Comparison of ENCODE assay signal across 7 cellular contexts in the genomic region with DNA sequence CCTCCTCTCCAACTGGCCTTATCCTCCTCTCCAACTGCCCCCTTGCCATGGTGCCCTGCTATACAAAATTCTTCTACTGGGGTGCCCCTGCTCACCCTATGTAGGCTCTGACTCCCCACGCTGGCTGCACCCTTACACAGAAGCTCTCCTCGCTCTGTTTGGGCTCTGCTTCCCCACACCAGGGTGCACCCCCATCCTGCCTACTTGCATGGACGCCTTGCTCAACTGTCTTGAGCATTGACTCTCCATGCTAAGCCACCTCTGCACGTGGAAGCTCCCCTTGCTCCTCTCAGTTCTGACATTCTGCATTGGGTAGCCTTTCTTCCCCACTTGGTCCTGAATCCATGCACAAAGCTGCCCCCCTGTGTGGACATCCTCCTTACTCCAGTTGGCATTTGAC.
"Had no signal": no experiment of that assay in that cellular context is flagged by ENCODE, and none has a peak within 500 bp of the region (broad histone marks: within the 10 kb centered on the region; RNA-seq: fewer than 3 reads in every experiment).

No MANE protein-coding gene starts in this region.

- H3K27ac ChIP-seq: HL-60 had no signal

- H3K27ac Mint-ChIP-seq: IgD-negative memory B cell had no signal

- DNase-seq: IMR-90, KBM-7, KG1 had no signal

- H3K4me3 Mint-ChIP-seq: IgD-negative memory B cell had no signal

- H3K27me3 Mint-ChIP-seq: IgD-negative memory B cell had no signal

- H3K4me3 ChIP-seq: K562 had no signal

- H3K4me1 Mint-ChIP-seq: IgD-negative memory B cell had no signal

- ATAC-seq: HepG2, K562 had no signal
